ENCODE assay signal across 25 cellular contexts in genomic region chr7:105879782-105880181, GRCh38.
"Had no signal": no experiment of that assay in that cellular context is flagged by ENCODE, and none has a peak within 500 bp of the region (broad histone marks: within the 10 kb centered on the region; RNA-seq: fewer than 3 reads in every experiment).

No MANE protein-coding gene starts in this region.

- DNase-seq: cortex of kidney; dorsolateral prefrontal cortex; effector CD8-positive, alpha-beta T cell; kidney; left cardiac atrium; left ventricle myocardium superior; mesenchymal stem cell; midbrain; nucleus accumbens; ovary; stimulated activated CD4-positive, alpha-beta T cell treated with anti-CD3 and anti-CD28 coated beads, Interleukin-2, amount 100 ng/mL, for 48 hours; stimulated activated naive CD8-positive, alpha-beta T cell treated with anti-CD3 and anti-CD28 coated beads, Interleukin-15, Interleukin-2, amounts not matched to agents 100 U/mL and 50 U/mL, for 24 hours; thyroid gland; upper lobe of left lung; uterus had no signal

- ATAC-seq: gastroesophageal sphincter; left cardiac atrium; left ventricle myocardium superior; natural killer cell treated with Interleukin-12 subunit alpha and Interleukin-12 subunit beta and Interleukin-15 and Interleukin-18, amount 100 ng/mL, for 72 hours; stimulated activated naive CD8-positive, alpha-beta T cell treated with anti-CD3 and anti-CD28 coated beads, Interleukin-15, Interleukin-2, amounts not matched to agents 100 U/mL and 50 U/mL, for 24 hours had no signal

- H3K9me3 ChIP-seq: esophagus muscularis mucosa, gastroesophageal sphincter, ovary, right atrium auricular region, suprapubic skin, thyroid gland, upper lobe of left lung, uterus had no signal

- H3K4me1 ChIP-seq: uterus had no signal

- H3K27me3 ChIP-seq: dorsolateral prefrontal cortex, esophagus muscularis mucosa, gastroesophageal sphincter, ovary, right atrium auricular region, suprapubic skin, thyroid gland, upper lobe of left lung, uterus had no signal

- H3K27ac ChIP-seq: dorsolateral prefrontal cortex, epithelial cell of prostate, neural progenitor cell, ovary, right atrium auricular region, suprapubic skin, thyroid gland, upper lobe of left lung, uterus had no signal

- H3K4me3 ChIP-seq: esophagus muscularis mucosa, gastroesophageal sphincter, lung, neural progenitor cell, ovary, right atrium auricular region, smooth muscle cell, suprapubic skin, thyroid gland, upper lobe of left lung, uterus had no signal

- FAIRE-seq: endometrium, kidney had no signal

- H2AFZ ChIP-seq: neural progenitor cell had no signal

- H3K9ac ChIP-seq: neural progenitor cell had no signal

- H3K4me2 ChIP-seq: smooth muscle cell had no signal

- H3K36me3 ChIP-seq: esophagus muscularis mucosa, gastroesophageal sphincter, neural progenitor cell, ovary, right atrium auricular region, suprapubic skin, thyroid gland, upper lobe of left lung, uterus had no signal
